In the genomic region with DNA sequence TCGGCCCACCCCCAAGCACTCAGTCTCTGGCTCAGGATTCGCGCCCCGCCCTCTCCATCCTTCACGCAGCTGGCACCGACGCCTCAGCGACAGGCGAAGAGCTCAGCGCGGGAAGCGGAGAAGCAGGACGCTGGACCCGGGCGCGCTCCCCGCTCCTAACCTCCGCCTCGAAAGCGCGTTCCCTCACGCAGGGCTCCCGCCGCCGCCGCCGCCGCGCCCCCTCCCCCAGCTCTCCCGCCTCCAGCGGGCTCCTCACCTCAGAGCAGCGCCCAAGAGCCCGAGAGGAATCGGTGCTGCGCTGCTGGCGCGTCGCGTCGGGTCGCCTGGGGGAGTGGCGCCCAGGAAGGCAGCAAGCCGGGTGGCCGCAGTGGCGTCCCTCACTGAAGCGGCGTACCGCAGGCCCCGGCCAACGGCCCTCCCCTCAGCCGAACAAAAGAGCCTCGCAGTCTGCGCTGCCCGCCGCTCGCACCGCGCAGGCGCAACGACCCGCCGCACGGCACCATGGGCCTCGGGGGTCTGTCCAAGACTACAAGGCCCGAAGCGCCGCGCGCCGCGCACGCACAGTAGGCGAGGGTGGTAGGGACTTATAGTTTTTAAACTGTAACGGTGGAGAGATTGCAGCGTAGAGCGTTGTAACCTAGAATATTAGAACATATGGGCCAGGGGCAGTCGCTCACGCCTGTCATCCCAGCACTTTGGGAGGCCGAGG, we compare ENCODE assay signal across 8 cellular contexts. TPM values are rescaled to one million over a fixed set of nuclear protein-coding genes. Genes with fewer than 3 reads are reported as not detected.
DNase-seq lines count a peak whose midpoint lies in the region; ATAC-seq and TF ChIP-seq lines count a peak whose summit lies in the region.

CBX1 (minus strand) TSS at position 467 of the 709 bp plus-strand sequence. CDS start 24,474 bp downstream, outside the sequence.

- H3K4me3 ChIP-seq in AG09309 (ENCODE audit: control insufficient read depth, low read depth, low read length): peak within 1 kb of the TSS; percentile 87
- H3K4me3 ChIP-seq in cardiac fibroblast (replicated peaks in 1 of 2; ENCODE audit: low read depth in 2 of 2, low read length in 2 of 2): peak within 1 kb of the TSS; percentile 90 to 92

- peak; percentile 71 for DNase-seq in AG09309 (ENCODE audit: low read depth)
- DNase-seq in NCI-H345 (lab: John Stamatoyannopoulos, UW): peak; percentile 96
- peak; percentile 92 for DNase-seq in activated B cell treated with CpG ODN at 0.5 μM for 24 hours
- peak; percentile 95 to 97 for DNase-seq in cardiac fibroblast (ENCODE audit: low read depth in 2 of 2)
- peak; percentile 91 to 92 (median 91) for DNase-seq in immature natural killer cell
- DNase-seq in smooth muscle cell of the brain vasculature (ENCODE audit: low read depth, low spot score): peak; percentile 88

- ATAC-seq in GM19023 (IDR thresholded peaks at IDR 0.05; ENCODE audit: unreplicated experiment) (peak; percentile 88), HG03196 (IDR thresholded peaks at IDR 0.05; ENCODE audit: unreplicated experiment) (peak; percentile 87), activated B cell treated with CpG ODN at 0.5 μM for 24 hours (ENCODE audit: low read depth) (peak; percentile 92)

- CTCF ChIA-PET in activated B cell treated with CpG ODN at 0.5 μM for 24 hours (lab: Charles Lee): interaction anchor here (0.7 to 2.7 kb wide), 5 partner anchors 11 to 76 kb away, joined by 3 to 12 read pairs (median 4); no protein-coding TSS in a partner anchor

- POLR2A ChIA-PET in activated B cell treated with CpG ODN at 0.5 μM for 24 hours (lab: Charles Lee): interaction anchor here (0.9 to 5.7 kb wide), 3 partner anchors 8 to 53 kb away, joined by 5 to 83 read pairs (median 8); partner anchors contain the start of gene NFE2L1

- H3K9me3 Mint-ChIP-seq in activated B cell treated with CpG ODN at 0.5 μM for 24 hours: peaks cover 4% of the 10 kb centered on the region
- peaks cover 0 to 4% (median 0%) of the 10 kb centered on the region in 6 donors for H3K9me3 Mint-ChIP-seq in immature natural killer cell

- H3K36me3 Mint-ChIP-seq in activated B cell treated with CpG ODN at 0.5 μM for 24 hours (ENCODE audit: low read depth) (peaks cover 5% of the 10 kb centered on the region), immature natural killer cell (no peaks in the 10 kb centered on the region)

- peaks cover 50% of the 10 kb centered on the region for H3K4me1 Mint-ChIP-seq in activated B cell treated with CpG ODN at 0.5 μM for 24 hours
- H3K4me1 Mint-ChIP-seq in immature natural killer cell: peaks cover 43 to 53% of the 10 kb centered on the region in 2 donors

- intact Hi-C loops in activated B cell treated with CpG ODN at 0.5 μM for 24 hours (cut with micrococcal nuclease): loop anchor here (1.0 to 10.0 kb wide), 4 partner anchors 10 to 791 kb away; partner anchors contain the start of genes ATP5MC1, KPNB1 and NFE2L1

- H3K4me3 Mint-ChIP-seq in activated B cell treated with CpG ODN at 0.5 μM for 24 hours: peak within 1 kb of the TSS; percentile 94
- peak within 1 kb of the TSS; percentile 88 to 91 (median 89) for H3K4me3 Mint-ChIP-seq in immature natural killer cell

- no peaks in the 10 kb centered on the region for H3K27me3 Mint-ChIP-seq in activated B cell treated with CpG ODN at 0.5 μM for 24 hours
- peaks cover 7 to 20% (median 8%) of the 10 kb centered on the region in 3 donors for H3K27me3 Mint-ChIP-seq in immature natural killer cell (ENCODE audit: low read depth in 3 of 3)

- TF ChIP-seq CTCF in AG09309 (IDR thresholded peaks at IDR 0.05; ENCODE audit: control insufficient read depth, insufficient read depth, low read depth, low read length, missing control alignments) (no peak), activated B cell treated with CpG ODN at 0.5 μM for 24 hours (IDR thresholded peaks at IDR 0.05) (no peak), cardiac fibroblast (IDR thresholded peaks at IDR 0.05; ENCODE audit: low read depth, low read length) (no peak)

- H3K27ac Mint-ChIP-seq in activated B cell treated with CpG ODN at 0.5 μM for 24 hours: peak within 1 kb of the TSS; percentile 92
- H3K27ac Mint-ChIP-seq in immature natural killer cell: peak within 1 kb of the TSS; percentile 31 to 86 (median 80)

RNA-seq across cellular contexts. Expression of gene CBX1, which starts in this region (rescaled TPM):
- 46.0 and 49.5 TPM in 2 replicates for total RNA-seq in activated B cell treated with CpG ODN at 0.5 μM for 24 hours
- polyA plus RNA-seq in immature natural killer cell: 10 to 100 TPM; 19.3 to 30.0 (median 27.0) TPM

Comparison
In these comparisons a context has a peak if more than half of its experiments do, and no peak if none do; other contexts are left out.
1. Peak in every context shown above with its lines: DNase-seq, ATAC-seq and H3K4me3 ChIP-seq.